22 cellular contexts compared by ENCODE assay signal in the genomic region with DNA sequence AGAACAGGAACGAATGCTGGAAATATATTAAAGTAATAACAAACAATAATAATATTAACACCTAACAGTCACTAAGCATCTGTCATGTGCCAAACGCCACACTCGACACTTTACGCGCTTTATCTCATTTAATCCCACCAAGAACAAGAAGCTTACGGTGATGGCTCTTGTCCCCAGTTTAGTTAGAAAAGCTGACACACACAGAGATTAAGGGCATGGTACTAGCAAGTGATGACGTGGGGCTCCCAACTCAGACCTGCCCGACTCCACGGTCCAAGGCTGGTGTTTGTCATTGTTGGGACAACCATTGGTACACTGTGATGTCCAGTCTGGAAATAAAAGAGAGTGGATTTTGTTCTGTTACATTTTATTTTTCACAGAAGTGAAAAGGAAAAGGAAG. TPM values are rescaled to one million over a fixed set of nuclear protein-coding genes. Genes with fewer than 3 reads are reported as not detected.
A peak's percentile ranks its signal among the peaks of the same experiment; 100 is the strongest.
DNase-seq lines count a peak whose midpoint lies in the region; ATAC-seq, FAIRE-seq and TF ChIP-seq lines count a peak whose summit lies in the region.
"Had no signal": no experiment of that assay in that cellular context is flagged by ENCODE, and none has a peak within 500 bp of the region (broad histone marks: within the 10 kb centered on the region; RNA-seq: fewer than 3 reads in every experiment).

No MANE protein-coding gene starts in this region.

- no peak overlapping the region for H3K14ac ChIP-seq in neuronal stem cell (ENCODE audit: low read length)

- BruUV-seq in endothelial cell of umbilical vein (replicated peaks; lab: Mats Ljungman, UMichigan) = no TSS peak

- no peak overlapping the region for H3K4ac ChIP-seq in neuronal stem cell (ENCODE audit: low read length)

- no peaks in the 10 kb centered on the region for H3K9me3 ChIP-seq in BLaER1 treated with 17β-estradiol and CSF1 and Interleukin-3, amounts not matched to agents 10 nM and 100 nM (replicated peaks in 1 of 11)
- no peaks in the 10 kb centered on the region for H3K9me3 ChIP-seq in endothelial cell of umbilical vein (replicated peaks; ENCODE audit: control insufficient read depth, insufficient read depth, low read length)
- no peaks in the 10 kb centered on the region for H3K9me3 ChIP-seq in neuronal stem cell (replicated peaks in 1 of 2; ENCODE audit: control insufficient read depth in 2 of 2, insufficient read depth in 1 of 2, low read depth in 1 of 2, low read length in 2 of 2)
- H3K9me3 ChIP-seq: A549, Caco-2, HAP-1 had no signal

- H3K79me1 ChIP-seq in neuronal stem cell (ENCODE audit: low read depth, low read length) = no peaks in the 10 kb centered on the region

- no peak overlapping the region for H2BK5ac ChIP-seq in neuronal stem cell (ENCODE audit: low read length)

- peak; percentile 41 for DNase-seq in NCI-H82 treated with DMSO at 0.1 percent for 48 hours (lab: John Stamatoyannopoulos, UW; ENCODE audit: unreplicated experiment)
- no peak for DNase-seq in endothelial cell of umbilical vein (ENCODE audit: low read depth, low spot score)
- no peak for DNase-seq in DMS53 (lab: John Stamatoyannopoulos, UW)
- DNase-seq in NAMALWA (ENCODE audit: low spot score) = no peak
- no peak for DNase-seq in neuronal stem cell (ENCODE audit: low spot score)
- DNase-seq: 8988T; ACHN; AML-193; BE2C; Caco-2; CD4-positive, CD25-positive, alpha-beta regulatory T cell; CD8-positive, alpha-beta T cell; DMS 273 treated with DMSO at 0.1 percent for 48 hours; GF-D8 had no signal

- no CpG with 5 or more reads among the region's 9 CpGs for WGBS in neuronal stem cell (ENCODE audit: extremely low coverage in 2 of 2, insufficient read length in 2 of 2, insufficient replicate concordance in 1 of 2), 2 donors

- H3K27ac ChIP-seq in BLaER1 treated with 17β-estradiol and CSF1 and Interleukin-3, amounts not matched to agents 10 nM and 100 nM = no peak overlapping the region
- no peak overlapping the region for H3K27ac ChIP-seq in endothelial cell of umbilical vein (ENCODE audit: insufficient read depth, low read depth, low read length)
- H3K27ac ChIP-seq in neuronal stem cell (replicated peaks; ENCODE audit: low read length) = no peak overlapping the region
- H3K27ac ChIP-seq: A549, C4-2B had no signal

- no peak overlapping the region for H2BK12ac ChIP-seq in neuronal stem cell (ENCODE audit: low read length)

- no peak overlapping the region for H3K23ac ChIP-seq in neuronal stem cell (ENCODE audit: low read depth, low read length, poor library complexity)

- no peak overlapping the region for H2BK15ac ChIP-seq in neuronal stem cell (ENCODE audit: low read length)

- peak; percentile 8 for FAIRE-seq in endothelial cell of umbilical vein (lab: Jason Lieb, UNC)
- FAIRE-seq: A549, GM12891, GM18507 had no signal

- no peaks in the 10 kb centered on the region for H4K20me1 ChIP-seq in BLaER1 treated with 17β-estradiol and CSF1 and Interleukin-3, amounts not matched to agents 10 nM and 100 nM
- no peaks in the 10 kb centered on the region for H4K20me1 ChIP-seq in endothelial cell of umbilical vein (replicated peaks; ENCODE audit: control insufficient read depth, extremely low read depth, insufficient read depth, low read length)

- no peak overlapping the region for H3K9ac ChIP-seq in BLaER1 treated with 17β-estradiol and CSF1 and Interleukin-3, amounts not matched to agents 10 nM and 100 nM
- H3K9ac ChIP-seq in endothelial cell of umbilical vein (replicated peaks; ENCODE audit: extremely low read depth, insufficient read depth, low read length) (no peak overlapping the region), neuronal stem cell (ENCODE audit: low read depth, low read length, poor library complexity) (no peak overlapping the region)

- H2AFZ ChIP-seq in endothelial cell of umbilical vein (ENCODE audit: low read depth, low read length) (no peak overlapping the region), neuronal stem cell (ENCODE audit: low read length) (no peak overlapping the region)
- H2AFZ ChIP-seq: GM23338 had no signal

- no peak overlapping the region for H2BK120ac ChIP-seq in neuronal stem cell (ENCODE audit: low read depth, low read length)

- H3K4me3 ChIP-seq in BLaER1 treated with 17β-estradiol and CSF1 and Interleukin-3, amounts not matched to agents 10 nM and 100 nM = no peak overlapping the region
- H3K4me3 ChIP-seq in endothelial cell of umbilical vein (replicated peaks in 1 of 3; ENCODE audit: insufficient read depth in 1 of 3, low read depth in 1 of 3, low read length in 3 of 3) (no peak overlapping the region), neuronal stem cell (ENCODE audit: low read length in 2 of 2) (no peak overlapping the region)
- H3K4me3 ChIP-seq: A549, GM23338, HAP-1 had no signal

- CTCF ChIA-PET in endothelial cell of umbilical vein (lab: Charles Lee) = no interaction called here

- POLR2A ChIA-PET in endothelial cell of umbilical vein (lab: Charles Lee) = no interaction called here

- no peak for ATAC-seq in HG02759 (IDR thresholded peaks at IDR 0.05; ENCODE audit: unreplicated experiment)
- ATAC-seq: A549; CD8-positive, alpha-beta T cell; GM23338 had no signal

- peaks cover 12 to 29% (median 18%) of the 10 kb centered on the region in 10 experiments; a peak in 18 of 20 replicates for H3K4me1 ChIP-seq in BLaER1 treated with 17β-estradiol and CSF1 and Interleukin-3, amounts not matched to agents 10 nM and 100 nM
- H3K4me1 ChIP-seq in endothelial cell of umbilical vein (ENCODE audit: control insufficient read depth, extremely low read depth, insufficient read depth, low read length) (peaks cover 5% of the 10 kb centered on the region), neuronal stem cell (ENCODE audit: control insufficient read depth in 2 of 2, insufficient read depth in 1 of 2, low read depth in 1 of 2, low read length in 2 of 2) (peaks cover 2 to 6% of the 10 kb centered on the region in 2 donors)
- H3K4me1 ChIP-seq: A549, BE2C, Caco-2, HAP-1 had no signal

- H4K8ac ChIP-seq in neuronal stem cell (ENCODE audit: low read depth, low read length) = no peak overlapping the region

- intact Hi-C loops in endothelial cell of umbilical vein (cut with micrococcal nuclease) = no loop called here

- no peaks in the 10 kb centered on the region for H3K9me1 ChIP-seq in endothelial cell of umbilical vein (replicated peaks; ENCODE audit: control insufficient read depth, extremely low read depth, insufficient read depth, low read length)

- H3K4me2 ChIP-seq in BLaER1 treated with 17β-estradiol and CSF1 and Interleukin-3, amounts not matched to agents 10 nM and 100 nM = peak overlapping the region in 9 of 11 experiments; percentile 10 to 63 (median 55); a peak in 11 of 22 replicates
- H3K4me2 ChIP-seq in endothelial cell of umbilical vein (ENCODE audit: insufficient read depth, low read length) (no peak overlapping the region), neuronal stem cell (ENCODE audit: insufficient read depth, low read length, poor library complexity, severe bottlenecking) (no peak overlapping the region)
- H3K4me2 ChIP-seq: A549, GM23338 had no signal

- no peak overlapping the region for H4K91ac ChIP-seq in neuronal stem cell (ENCODE audit: low read depth, low read length, poor library complexity)

- no peaks in the 10 kb centered on the region for H3K36me3 ChIP-seq in BLaER1 treated with 17β-estradiol and CSF1 and Interleukin-3, amounts not matched to agents 10 nM and 100 nM
- H3K36me3 ChIP-seq in endothelial cell of umbilical vein (ENCODE audit: control insufficient read depth in 2 of 2, extremely low read depth in 1 of 2, insufficient read depth in 2 of 2, low read length in 2 of 2) (no peaks in the 10 kb centered on the region), neuronal stem cell (replicated peaks in 1 of 2; ENCODE audit: control insufficient read depth in 2 of 2, insufficient read depth in 2 of 2, low read length in 2 of 2) (no peaks in the 10 kb centered on the region)
- H3K36me3 ChIP-seq: BE2C, HAP-1 had no signal

- no peaks in the 10 kb centered on the region for H3K79me2 ChIP-seq in endothelial cell of umbilical vein (ENCODE audit: control insufficient read depth, insufficient read depth, low read length)

- TF ChIP-seq CTCF in endothelial cell of umbilical vein (IDR thresholded peaks at IDR 0.05; ENCODE audit: extremely low read depth in 1 of 2, insufficient read depth in 1 of 2, low read depth in 1 of 2, low read length in 2 of 2) = no peak

- dilution Hi-C loops in endothelial cell of umbilical vein (cut with MboI; ENCODE audit: extremely low pct_ligation_motif_present, low sequenced_read_pairs) = no loop called here

- TF ChIP-seq POLR2A in endothelial cell of umbilical vein (IDR thresholded peaks at IDR 0.05; ENCODE audit: low read depth, low read length) = no peak

- no peaks in the 10 kb centered on the region for H3K27me3 ChIP-seq in BLaER1 treated with 17β-estradiol and CSF1 and Interleukin-3, amounts not matched to agents 10 nM and 100 nM
- no peaks in the 10 kb centered on the region for H3K27me3 ChIP-seq in endothelial cell of umbilical vein (ENCODE audit: control insufficient read depth in 2 of 2, insufficient read depth in 2 of 2, low read length in 2 of 2)
- no peaks in the 10 kb centered on the region for H3K27me3 ChIP-seq in neuronal stem cell (ENCODE audit: control insufficient read depth in 3 of 3, insufficient read depth in 3 of 3, low read depth in 1 of 3, low read length in 3 of 3)
- H3K27me3 ChIP-seq: BE2C had no signal

- H2AK5ac ChIP-seq in neuronal stem cell (ENCODE audit: low read depth, low read length) = no peak overlapping the region

- no peak overlapping the region for H3K18ac ChIP-seq in neuronal stem cell (ENCODE audit: low read length)

TF ChIP-seq in endothelial cell of umbilical vein, 7 proteins besides CTCF, POLR2A, EP300 and RAD21 (continues in another document):
- TF ChIP-seq MAX (IDR thresholded peaks at IDR 0.05; ENCODE audit: insufficient read depth, insufficient read length) (no peak), JUN (IDR thresholded peaks at IDR 0.05; ENCODE audit: borderline replicate concordance, insufficient read depth, insufficient read length, low read depth) (no peak), EZH2 (IDR thresholded peaks at IDR 0.05; ENCODE audit: borderline replicate concordance, low read depth, low read length, severe bottlenecking) (no peak), POLR2AphosphoS5 (IDR thresholded peaks at IDR 0.05; ENCODE audit: insufficient read depth, low read depth, low read length) (no peak)

RNA-seq across cellular contexts. Expression of gene KIF26B, which starts 41.1 kb away (rescaled TPM):
- total RNA-seq in endothelial cell of umbilical vein = 0.25 and 0.49 TPM in 2 replicates
- polyA plus RNA-seq in endothelial cell of umbilical vein = 0.04 and 0.06 TPM in 2 replicates
- 0.03 and 0.08 TPM in 2 replicates for polyA plus RNA-seq in endothelial cell of umbilical vein (2011; cell fraction: cytosol; rRNA removed)
- 0.08 and 0.25 TPM in 2 replicates for polyA plus RNA-seq in endothelial cell of umbilical vein (2011; cell fraction: nucleus; rRNA removed)
- polyA plus RNA-seq in endothelial cell of umbilical vein (2012) = 0.23 and 0.31 TPM in 2 replicates
- 0.21 and 0.29 TPM in 2 replicates for polyA minus RNA-seq in endothelial cell of umbilical vein
- not detected for polyA minus RNA-seq in endothelial cell of umbilical vein (2011; cell fraction: cytosol; rRNA and poly(A)+ RNA removed)
- polyA minus RNA-seq in endothelial cell of umbilical vein (2011; cell fraction: nucleus; rRNA and poly(A)+ RNA removed) = 0.38 and 0.43 TPM in 2 replicates
- polyA plus RNA-seq in neuronal stem cell (2013, experiment 1 of 2) = 0.33 TPM
- polyA plus RNA-seq in neuronal stem cell (2013, experiment 2 of 2) = 0.26 TPM
- total RNA-seq: CD4-positive, CD25-positive, alpha-beta regulatory T cell; CD8-positive, alpha-beta T cell had no signal
- polyA plus RNA-seq: CD4-positive, CD25-positive, alpha-beta regulatory T cell had no signal

Comparison
In these comparisons a context has a peak if more than half of its experiments do, and no peak if none do; other contexts are left out.
1. H3K4me2 ChIP-seq: peak in BLaER1 treated with 17β-estradiol and CSF1 and Interleukin-3, amounts not matched to agents 10 nM and 100 nM (9 of 11); none in endothelial cell of umbilical vein (single experiment) and neuronal stem cell (single experiment).